ENCODE assay signal across 17 cellular contexts in genomic region chr16:2480948-2481347, GRCh38. TPM values are rescaled to one million over a fixed set of nuclear protein-coding genes. Genes with fewer than 3 reads are reported as not detected.
A peak's percentile ranks its signal among the peaks of the same experiment; 100 is the strongest.
DNase-seq lines count a peak whose midpoint lies in the region; ATAC-seq, FAIRE-seq and TF ChIP-seq lines count a peak whose summit lies in the region.
"Had no signal": no experiment of that assay in that cellular context is flagged by ENCODE, and none has a peak within 500 bp of the region (broad histone marks: within the 10 kb centered on the region; RNA-seq: fewer than 3 reads in every experiment).

No MANE protein-coding gene starts in this region.

- H3K4me3 ChIP-seq in esophagus (ENCODE audit: low read depth in 1 of 2, low read length in 2 of 2) (no peak overlapping the region), lung (no peak overlapping the region), stomach (no peak overlapping the region)
- H3K4me3 ChIP-seq: BLaER1 had no signal

- H3K36me3 ChIP-seq in esophagus (ENCODE audit: control insufficient read depth in 2 of 2, insufficient read depth in 2 of 2, low read length in 1 of 2): no peaks in the 10 kb centered on the region
- no peaks in the 10 kb centered on the region for H3K36me3 ChIP-seq in lung (ENCODE audit: control insufficient read depth in 2 of 2, insufficient read depth in 2 of 2, low read length in 2 of 2)
- H3K36me3 ChIP-seq in stomach: peaks cover 0 to 6% (median 4%) of the 10 kb centered on the region in 4 donors

- H3K9me3 ChIP-seq in esophagus (ENCODE audit: control insufficient read depth in 2 of 2, insufficient read depth in 1 of 2, low read depth in 1 of 2, low read length in 1 of 2): no peaks in the 10 kb centered on the region
- H3K9me3 ChIP-seq in lung (ENCODE audit: control insufficient read depth in 2 of 2, insufficient read depth in 1 of 2, low read length in 1 of 2): no peaks in the 10 kb centered on the region
- no peaks in the 10 kb centered on the region for H3K9me3 ChIP-seq in stomach
- H3K9me3 ChIP-seq: BLaER1 had no signal

- H3K27me3 ChIP-seq in esophagus (ENCODE audit: control insufficient read depth in 1 of 2, insufficient read depth in 2 of 2, low read length in 2 of 2): no peaks in the 10 kb centered on the region
- H3K27me3 ChIP-seq in lung (ENCODE audit: control insufficient read depth, insufficient read depth): no peaks in the 10 kb centered on the region
- no peaks in the 10 kb centered on the region for H3K27me3 ChIP-seq in stomach
- H3K27me3 ChIP-seq: BLaER1 had no signal

- peak; percentile 60 for ATAC-seq in lung (ENCODE audit: insufficient read depth, low FRiP score)

- H3K4me1 ChIP-seq in esophagus (ENCODE audit: control insufficient read depth in 2 of 2, insufficient read depth in 2 of 2, low read length in 1 of 2) (peaks cover 0 to 7% of the 10 kb centered on the region in 2 donors), lung (ENCODE audit: control insufficient read depth in 2 of 2, insufficient read depth in 2 of 2, low read length in 2 of 2) (peaks cover 0 to 21% of the 10 kb centered on the region in 2 donors), stomach (peaks cover 24 to 67% (median 51%) of the 10 kb centered on the region in 4 donors)

- DNase-seq in DMS79 treated with DMSO at 0.1 percent for 48 hours (lab: John Stamatoyannopoulos, UW) (peak; percentile 20), DMS79 (lab: John Stamatoyannopoulos, UW) (no peak), lung (ENCODE audit: low spot score) (peak; percentile 79), stomach (peak; percentile 79), frontal cortex (ENCODE audit: low spot score in 2 of 2) (no peak), midbrain (lab: John Stamatoyannopoulos, UW) (no peak), NCI-H1105 (lab: John Stamatoyannopoulos, UW) (no peak)
- DNase-seq: 8988T; CD8-positive, alpha-beta memory T cell; EL; GOT3; MV-4-11; NCI-H1436; NCI-H446 had no signal

- TF ChIP-seq CTCF in lung (IDR thresholded peaks at IDR 0.05; ENCODE audit: control extremely low read depth, extremely low read depth) (no peak), stomach (IDR thresholded peaks at IDR 0.05) (no peak)

- TF ChIP-seq EP300 in stomach (IDR thresholded peaks at IDR 0.05): no peak

- peak overlapping the region; percentile 4 to 11 for H3K27ac ChIP-seq in esophagus (ENCODE audit: low read depth in 2 of 2, low read length in 1 of 2)
- peak overlapping the region in 1 of 2 donors; percentile 73 for H3K27ac ChIP-seq in lung (ENCODE audit: low read depth in 1 of 2, low read length in 1 of 2)
- peak overlapping the region in 3 of 5 donors; percentile 14 to 32 (median 30) for H3K27ac ChIP-seq in stomach

- intact Hi-C loops in stomach (cut with DNase I; ENCODE audit: low total_unique reads): no loop called here

- no peak for FAIRE-seq in frontal cortex (lab: Jason Lieb, UNC)
- FAIRE-seq: HTR-8/SVneo had no signal

- TF ChIP-seq POLR2A in stomach (IDR thresholded peaks at IDR 0.05): no peak

- 52 to 54% methylated on average over 12 of the region's 12 CpGs for WGBS in esophagus, 2 donors
- 73 to 86% methylated on average over 12 of the region's 12 CpGs for WGBS in lung, 2 donors
- WGBS in stomach, 5 donors: 31 to 57% (median 44%) methylated on average over 11 to 12 of the region's 12 CpGs

RNA-seq across cellular contexts. Expression of gene TBC1D24, which starts 6.0 kb away (rescaled TPM):
- polyA plus RNA-seq in esophagus (1 to 10 TPM; 1.3 to 2.8 TPM), lung (10 to 100 TPM in 1 of 2 donors, 1 to 10 TPM in 1; 9.0 to 17.3 TPM), stomach (1 to 10 TPM; 3.2 to 4.2 (median 3.4) TPM)
- total RNA-seq in lung (10 to 100 TPM; 29.2 to 35.7 TPM), stomach (10 to 100 TPM in 4 of 5 donors, 1 to 10 TPM in 1; 5.0 to 35.6 (median 18.7) TPM), frontal cortex (24.5 TPM)

RNA-seq across cellular contexts. Expression of gene NTN3, which starts 9.9 kb away (rescaled TPM):
- polyA plus RNA-seq in esophagus (under 1 TPM in 1 of 2 donors, not detected in 1; 0.06 TPM), lung (under 1 TPM in 1 of 2 donors, not detected in 1; 0.06 TPM), stomach (not detected)
- total RNA-seq in lung (1 to 10 TPM in 1 of 2 donors, not detected in 1; 2.4 TPM), stomach (1 to 10 TPM in 1 of 5 donors, not detected in 4; 1.8 TPM), frontal cortex (3.3 TPM)
- total RNA-seq: CD8-positive, alpha-beta memory T cell had no signal
- polyA plus RNA-seq: CD8-positive, alpha-beta memory T cell had no signal

RNA-seq across cellular contexts. Expression of gene TEDC2, which starts 21.0 kb away (rescaled TPM):
- 1 to 10 TPM; 3.7 to 6.0 TPM for polyA plus RNA-seq in esophagus
- total RNA-seq in lung: 1 to 10 TPM; 1.1 to 3.6 TPM
- polyA plus RNA-seq in lung: 1 to 10 TPM; 1.6 to 2.9 TPM
- total RNA-seq in stomach: 1 to 10 TPM in 3 of 5 donors, not detected in 2; 1.3 to 3.8 (median 3.6) TPM
- polyA plus RNA-seq in stomach: 1 to 10 TPM in 2 of 3 donors, not detected in 1; 1.5 to 2.7 TPM
- total RNA-seq in frontal cortex: 7.7 TPM

RNA-seq across cellular contexts. Expression of gene ATP6V0C, which starts 32.8 kb away (rescaled TPM):
- polyA plus RNA-seq in esophagus (100 to 1,000 TPM; 196 to 214 TPM), lung (100 to 1,000 TPM; 203 to 410 TPM), stomach (100 to 1,000 TPM in 1 of 3 donors, 10 to 100 TPM in 2; 49.8 to 113 (median 82.3) TPM)
- total RNA-seq in lung (100 to 1,000 TPM in 1 of 2 donors, 10 to 100 TPM in 1; 39.0 to 297 TPM), stomach (100 to 1,000 TPM in 2 of 5 donors, 10 to 100 TPM in 2, 1 to 10 TPM in 1; 8.1 to 169 (median 68.3) TPM), frontal cortex (10.6 TPM)

RNA-seq across cellular contexts. Expression of gene AMDHD2, which starts 39.2 kb away (rescaled TPM):
- polyA plus RNA-seq in esophagus (10 to 100 TPM; 18.8 to 24.1 TPM), lung (10 to 100 TPM; 44.0 to 60.4 TPM), stomach (10 to 100 TPM; 17.2 to 24.7 (median 21.1) TPM)
- total RNA-seq in lung (10 to 100 TPM; 27.2 to 59.7 TPM), stomach (10 to 100 TPM; 13.4 to 76.8 (median 28.7) TPM), frontal cortex (11.4 TPM)

Comparison
In these comparisons a context has a peak if more than half of its experiments do, and no peak if none do; other contexts are left out.
1. DNase-seq: peak in DMS79 treated with DMSO at 0.1 percent for 48 hours (single experiment), lung (single experiment) and stomach (single experiment); none in DMS79 (single experiment), frontal cortex (0 of 2), midbrain (single experiment) and NCI-H1105 (single experiment).